Comparison of ENCODE assay signal across 9 cellular contexts in genomic region chr3:152204218-152204617, GRCh38.
DNase-seq lines count a peak whose midpoint lies in the region; ATAC-seq, FAIRE-seq and TF ChIP-seq lines count a peak whose summit lies in the region.
"Had no signal": no experiment of that assay in that cellular context is flagged by ENCODE, and none has a peak within 500 bp of the region (broad histone marks: within the 10 kb centered on the region; RNA-seq: fewer than 3 reads in every experiment).

No MANE protein-coding gene starts in this region.

- H3K27ac ChIP-seq in OCI-LY3 (ENCODE audit: low read length) (peak overlapping the region; percentile 94), esophagus muscularis mucosa (replicated peaks in 1 of 4) (peak overlapping the region; percentile 82 to 84 (median 84))

- peak; percentile 40 for FAIRE-seq in GM12891 (lab: Jason Lieb, UNC)
- FAIRE-seq: endothelial cell of umbilical vein had no signal

- no peaks in the 10 kb centered on the region for H3K27me3 ChIP-seq in OCI-LY3 (ENCODE audit: low read depth, low read length)
- H3K27me3 ChIP-seq in esophagus muscularis mucosa = no peaks in the 10 kb centered on the region

- H3K4me1 ChIP-seq in OCI-LY3 (ENCODE audit: low read length) (peaks cover 71% of the 10 kb centered on the region), esophagus muscularis mucosa (peaks cover 12 to 73% (median 55%) of the 10 kb centered on the region in 4 donors)

- H3K4me2 ChIP-seq in OCI-LY3 (ENCODE audit: low read length) = peak overlapping the region; percentile 88

- no peak overlapping the region for H2AFZ ChIP-seq in OCI-LY3 (ENCODE audit: low read depth, low read length)

- no peak for DNase-seq in GM12891 (ENCODE audit: insufficient read length, low spot score)
- DNase-seq in esophagus muscularis mucosa (ENCODE audit: extremely low spot score) = no peak
- no peak for DNase-seq in stimulated activated effector memory CD8-positive, alpha-beta T cell treated with anti-CD3 and anti-CD28 coated beads, Interleukin-12 subunit alpha, Interleukin-12 subunit beta, amount 100 ng/mL, for 72 hours (ENCODE audit: low spot score in 2 of 2)
- no peak for DNase-seq in glutamatergic neuron
- DNase-seq in SHP77 (lab: John Stamatoyannopoulos, UW) = no peak
- DNase-seq: left ventricle myocardium superior had no signal

- H3K9ac ChIP-seq in OCI-LY3 (ENCODE audit: low read length) = peak overlapping the region; percentile 78

- 34% methylated on average over 2 of the region's 2 CpGs for WGBS in esophagus muscularis mucosa

- H3K4me3 Mint-ChIP-seq in stimulated activated effector memory CD8-positive, alpha-beta T cell treated with anti-CD3 and anti-CD28 coated beads, Interleukin-12 subunit alpha, Interleukin-12 subunit beta, amount 100 ng/mL, for 72 hours = peak overlapping the region; percentile 57
- H3K4me3 Mint-ChIP-seq in glutamatergic neuron (ENCODE audit: unreplicated experiment) = no peak overlapping the region

- no peaks in the 10 kb centered on the region for H3K9me3 Mint-ChIP-seq in stimulated activated effector memory CD8-positive, alpha-beta T cell treated with anti-CD3 and anti-CD28 coated beads, Interleukin-12 subunit alpha, Interleukin-12 subunit beta, amount 100 ng/mL, for 72 hours
- no peaks in the 10 kb centered on the region for H3K9me3 Mint-ChIP-seq in glutamatergic neuron (ENCODE audit: unreplicated experiment)

- TF ChIP-seq EP300 in esophagus muscularis mucosa (IDR thresholded peaks at IDR 0.05) = no peak

- TF ChIP-seq CTCF in OCI-LY3 (IDR thresholded peaks at IDR 0.05; ENCODE audit: low read depth, low read length) (no peak), esophagus muscularis mucosa (IDR thresholded peaks at IDR 0.05) (no peak), glutamatergic neuron (IDR thresholded peaks at IDR 0.05; ENCODE audit: partially characterized antibody, unreplicated experiment) (no peak)

- peak; percentile 52 for ATAC-seq in stimulated activated effector memory CD8-positive, alpha-beta T cell treated with anti-CD3 and anti-CD28 coated beads, Interleukin-12 subunit alpha, Interleukin-12 subunit beta, amount 100 ng/mL, for 72 hours
- ATAC-seq in HG02678 (IDR thresholded peaks at IDR 0.05; ENCODE audit: unreplicated experiment) = no peak
- ATAC-seq: left ventricle myocardium superior had no signal

- H3K4me3 ChIP-seq in OCI-LY3 (ENCODE audit: low read length) (peak overlapping the region; percentile 75), esophagus muscularis mucosa (peak overlapping the region; percentile 38 to 50 (median 46))

- TF ChIP-seq POLR2A in GM12891 (IDR thresholded peaks at IDR 0.05; ENCODE audit: low read depth, low read length) (no peak), esophagus muscularis mucosa (IDR thresholded peaks at IDR 0.05; ENCODE audit: low read depth) (no peak)

- peaks cover 31% of the 10 kb centered on the region for H3K79me2 ChIP-seq in OCI-LY3 (ENCODE audit: low read length)

- no peaks in the 10 kb centered on the region for H3K36me3 Mint-ChIP-seq in stimulated activated effector memory CD8-positive, alpha-beta T cell treated with anti-CD3 and anti-CD28 coated beads, Interleukin-12 subunit alpha, Interleukin-12 subunit beta, amount 100 ng/mL, for 72 hours
- no peaks in the 10 kb centered on the region for H3K36me3 Mint-ChIP-seq in glutamatergic neuron (ENCODE audit: unreplicated experiment)

- H3K9me3 ChIP-seq in OCI-LY3 (ENCODE audit: insufficient read depth, low read length) = peaks cover 4% of the 10 kb centered on the region; the same call in 1 of the 2 replicates
- no peaks in the 10 kb centered on the region for H3K9me3 ChIP-seq in esophagus muscularis mucosa

- intact Hi-C loops in esophagus muscularis mucosa (cut with DNase I) = no loop called here

- H3K27ac Mint-ChIP-seq in stimulated activated effector memory CD8-positive, alpha-beta T cell treated with anti-CD3 and anti-CD28 coated beads, Interleukin-12 subunit alpha, Interleukin-12 subunit beta, amount 100 ng/mL, for 72 hours = peak overlapping the region; percentile 88
- H3K27ac Mint-ChIP-seq in glutamatergic neuron (ENCODE audit: unreplicated experiment) = no peak overlapping the region

- no peaks in the 10 kb centered on the region for H3K36me3 ChIP-seq in OCI-LY3 (replicated peaks; ENCODE audit: low read depth, low read length)
- no peaks in the 10 kb centered on the region for H3K36me3 ChIP-seq in esophagus muscularis mucosa

- H4K20me1 ChIP-seq in OCI-LY3 (ENCODE audit: insufficient read depth, low read length) = no peaks in the 10 kb centered on the region

- no peaks in the 10 kb centered on the region for H3K27me3 Mint-ChIP-seq in glutamatergic neuron (ENCODE audit: unreplicated experiment)

- peaks cover 51% of the 10 kb centered on the region for H3K4me1 Mint-ChIP-seq in stimulated activated effector memory CD8-positive, alpha-beta T cell treated with anti-CD3 and anti-CD28 coated beads, Interleukin-12 subunit alpha, Interleukin-12 subunit beta, amount 100 ng/mL, for 72 hours
- H3K4me1 Mint-ChIP-seq in glutamatergic neuron (ENCODE audit: low read depth, unreplicated experiment) = no peaks in the 10 kb centered on the region

TF ChIP-seq in GM12891, 5 proteins besides CTCF, POLR2A, EP300 and RAD21:
- no peak for TF ChIP-seq SPI1 (IDR thresholded peaks at IDR 0.05; ENCODE audit: low read depth, low read length)
- TF ChIP-seq POU2F2 (IDR thresholded peaks at IDR 0.05; ENCODE audit: low read depth, low read length) = no peak
- no peak for TF ChIP-seq TAF1 (IDR thresholded peaks at IDR 0.05; ENCODE audit: low read depth, low read length)
- TF ChIP-seq POLR2AphosphoS5 (IDR thresholded peaks at IDR 0.05; ENCODE audit: low read depth, low read length) = no peak
- no peak for TF ChIP-seq PAX5 (IDR thresholded peaks at IDR 0.05; ENCODE audit: insufficient read depth, low read length, severe bottlenecking)
